ENCODE assay signal across 10 cellular contexts in the genomic region with DNA sequence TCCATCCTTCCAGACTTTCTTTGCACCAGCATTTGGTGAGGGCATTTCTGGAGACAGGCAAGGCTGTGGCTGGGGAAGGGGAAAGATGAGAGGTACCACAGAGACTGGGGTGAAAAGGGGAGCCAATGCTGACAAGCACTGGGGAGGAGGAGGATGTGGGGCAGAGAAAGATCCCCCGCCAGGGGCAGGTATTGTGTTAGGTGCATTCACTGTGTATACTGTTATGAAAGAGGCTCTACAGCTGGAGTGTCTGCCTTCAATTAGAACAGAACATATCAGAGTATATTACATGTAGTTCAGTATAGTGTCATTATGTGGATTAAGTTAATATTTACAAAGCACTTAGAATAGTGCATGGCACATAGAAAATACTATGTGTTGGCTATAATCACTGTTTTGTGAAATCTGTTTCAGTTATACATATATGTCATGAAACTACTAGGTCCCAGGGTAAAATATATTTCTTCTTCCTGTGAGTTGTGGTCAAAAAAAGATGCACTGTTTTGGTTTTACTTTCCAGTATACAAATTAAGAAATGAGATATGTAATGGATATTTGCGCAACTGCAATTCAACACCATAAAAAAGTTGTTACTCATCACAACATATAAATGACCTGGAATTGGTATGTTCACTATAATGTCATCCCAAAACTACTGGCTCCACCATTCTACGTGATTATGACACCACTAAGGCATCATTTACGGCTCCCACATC. TPM values are rescaled to one million over a fixed set of nuclear protein-coding genes. Genes with fewer than 3 reads are reported as not detected.
A peak's percentile ranks its signal among the peaks of the same experiment; 100 is the strongest.
DNase-seq lines count a peak whose midpoint lies in the region; ATAC-seq and TF ChIP-seq lines count a peak whose summit lies in the region.
"Had no signal": no experiment of that assay in that cellular context is flagged by ENCODE, and none has a peak within 500 bp of the region (broad histone marks: within the 10 kb centered on the region; RNA-seq: fewer than 3 reads in every experiment).

No MANE protein-coding gene starts in this region.

- DNase-seq in DMS53 treated with DMSO at 0.1 percent for 48 hours (lab: John Stamatoyannopoulos, UW; ENCODE audit: unreplicated experiment) (peak; percentile 24), NCI-H345 treated with DMSO at 0.1 percent for 48 hours (lab: John Stamatoyannopoulos, UW; ENCODE audit: unreplicated experiment) (peak; percentile 3), NCI-H524 (lab: John Stamatoyannopoulos, UW) (no peak), dorsolateral prefrontal cortex (no peak), coronary artery (ENCODE audit: low spot score) (no peak)
- no peak for DNase-seq in effector memory CD8-positive, alpha-beta T cell
- DNase-seq: NCI-H1436 had no signal

- intact Hi-C loops in dorsolateral prefrontal cortex (cut with DNase I): no loop called here

- peaks cover 15 to 31% of the 10 kb centered on the region in 2 donors for H3K4me1 Mint-ChIP-seq in effector memory CD8-positive, alpha-beta T cell (ENCODE audit: low read depth in 2 of 2)

- H3K4me3 Mint-ChIP-seq in effector memory CD8-positive, alpha-beta T cell: no peak overlapping the region
- H3K4me3 Mint-ChIP-seq: B cell had no signal

- no peaks in the 10 kb centered on the region for H3K9me3 Mint-ChIP-seq in effector memory CD8-positive, alpha-beta T cell

- H3K4me3 ChIP-seq in dorsolateral prefrontal cortex (no peak overlapping the region), coronary artery (no peak overlapping the region)

- ATAC-seq in GM19351 (IDR thresholded peaks at IDR 0.05; ENCODE audit: unreplicated experiment) (peak; percentile 76), HG02943 (IDR thresholded peaks at IDR 0.05; ENCODE audit: low read depth, unreplicated experiment) (peak; percentile 57)
- ATAC-seq in effector memory CD8-positive, alpha-beta T cell (replicated peaks): no peak

- no peaks in the 10 kb centered on the region for H3K27me3 Mint-ChIP-seq in effector memory CD8-positive, alpha-beta T cell
- H3K27me3 Mint-ChIP-seq: B cell had no signal

- no peak overlapping the region for H3K27ac Mint-ChIP-seq in effector memory CD8-positive, alpha-beta T cell
- H3K27ac Mint-ChIP-seq: B cell had no signal

- H3K27ac ChIP-seq in dorsolateral prefrontal cortex (no peak overlapping the region), coronary artery (no peak overlapping the region)

- peaks cover 4% of the 10 kb centered on the region for H3K36me3 Mint-ChIP-seq in effector memory CD8-positive, alpha-beta T cell (ENCODE audit: insufficient read depth)

- TF ChIP-seq CTCF in dorsolateral prefrontal cortex (IDR thresholded peaks at IDR 0.05 in 54 of 56, conservative IDR thresholded peaks at IDR 0.05 in 2 of 56; ENCODE audit: low read depth in 1 of 56, partially characterized antibody in 56 of 56): no peak
- no peak for TF ChIP-seq CTCF in coronary artery (IDR thresholded peaks at IDR 0.05)

- no peaks in the 10 kb centered on the region for H3K27me3 ChIP-seq in dorsolateral prefrontal cortex

RNA-seq across cellular contexts. Expression of a gene that starts 8.4 kb away (rescaled TPM):
- 10 to 100 TPM in 119 of 120 experiments, 1 to 10 TPM in 1; 9.8 to 28.2 (median 17.7) TPM for total RNA-seq in dorsolateral prefrontal cortex

RNA-seq across cellular contexts. Expression of a gene that starts 29.7 kb away (rescaled TPM):
- 10 to 100 TPM; 12.1 to 58.7 (median 20.9) TPM for total RNA-seq in dorsolateral prefrontal cortex

RNA-seq across cellular contexts. Expression of a gene that starts 39.7 kb away (rescaled TPM):
- total RNA-seq in dorsolateral prefrontal cortex: 1 to 10 TPM in 49 of 120 experiments, under 1 TPM in 55, not detected in 16; 0.41 to 2.6 (median 0.94) TPM
- total RNA-seq: B cell had no signal

RNA-seq across cellular contexts. Expression of a gene that starts 52.0 kb away (rescaled TPM):
- 1,000 to 10,000 TPM in 103 of 120 experiments, 100 to 1,000 TPM in 17; 356 to 2,119 (median 1,378) TPM for total RNA-seq in dorsolateral prefrontal cortex
- total RNA-seq: B cell had no signal

Comparison
In these comparisons a context has a peak if more than half of its experiments do, and no peak if none do; other contexts are left out.
1. DNase-seq: peak in DMS53 treated with DMSO at 0.1 percent for 48 hours (single experiment) and NCI-H345 treated with DMSO at 0.1 percent for 48 hours (single experiment); none in effector memory CD8-positive, alpha-beta T cell (0 of 3), NCI-H524 (0 of 2), dorsolateral prefrontal cortex (0 of 10) and coronary artery (single experiment).